ENCODE assay signal across 22 cellular contexts in the genomic region with DNA sequence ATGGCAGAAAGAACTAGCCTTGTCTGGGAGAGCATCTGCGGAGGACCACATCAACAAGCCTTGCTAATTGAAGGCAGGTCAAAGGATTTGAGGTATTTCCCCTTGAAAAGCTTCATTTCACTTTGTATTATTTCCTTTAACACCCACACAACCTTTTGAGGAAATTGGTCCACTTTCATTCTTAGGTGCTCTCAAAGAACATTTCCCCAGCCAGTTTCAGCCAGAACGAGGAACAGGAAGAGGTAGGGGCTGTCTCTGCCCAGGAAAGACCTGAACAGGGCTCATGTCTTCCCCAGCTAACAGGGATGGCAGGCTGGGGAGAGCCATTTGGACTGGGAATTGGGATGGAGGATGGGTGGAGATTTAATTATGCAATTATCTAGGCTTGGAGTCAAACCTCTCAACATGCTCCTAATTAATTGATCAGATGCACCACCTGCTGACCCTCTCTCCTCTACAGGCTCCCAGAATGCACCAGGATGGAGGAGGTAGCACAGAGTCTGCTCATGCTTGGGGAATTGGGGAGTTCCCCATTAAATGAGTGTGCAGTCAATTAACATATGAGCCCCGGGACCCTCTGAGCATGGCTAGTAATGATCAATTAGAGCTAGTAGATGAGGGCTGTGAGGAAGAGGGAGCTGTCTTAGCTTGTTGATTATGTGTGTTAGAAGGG.
"Had no signal": no experiment of that assay in that cellular context is flagged by ENCODE, and none has a peak within 500 bp of the region (broad histone marks: within the 10 kb centered on the region; RNA-seq: fewer than 3 reads in every experiment).

No MANE protein-coding gene starts in this region.

- H3K27ac ChIP-seq: coronary artery, gastroesophageal sphincter, heart right ventricle, lower lobe of right lung, right lobe of liver, thoracic aorta, upper lobe of right lung, WERI-Rb-1 had no signal

- ATAC-seq: activated CD8-positive, alpha-beta T cell treated with anti-CD3 and anti-CD28 coated beads, Interleukin-2, amount 10 ng/mL, durations not matched to agents 7 days and 5 days; activated naive CD8-positive, alpha-beta T cell treated with anti-CD3 and anti-CD28 coated beads, Interleukin-2, amount 50 U/mL, for 24 hours; gastroesophageal sphincter; heart right ventricle; lower lobe of right lung; right lobe of liver; upper lobe of right lung had no signal

- H3K9me3 ChIP-seq: lower lobe of right lung, right lobe of liver, thoracic aorta, upper lobe of right lung had no signal

- H3K27me3 ChIP-seq: right lobe of liver had no signal

- H3K4me3 ChIP-seq: coronary artery, gastroesophageal sphincter, heart right ventricle, lower lobe of right lung, right lobe of liver, smooth muscle cell, thoracic aorta, upper lobe of right lung had no signal

- FAIRE-seq: keratinocyte, TTC549 had no signal

- H3K4me1 ChIP-seq: gastroesophageal sphincter, heart right ventricle, lower lobe of right lung, right lobe of liver, upper lobe of right lung had no signal

- H3K36me3 ChIP-seq: gastroesophageal sphincter, heart right ventricle, lower lobe of right lung, right lobe of liver, thoracic aorta, upper lobe of right lung, WERI-Rb-1 had no signal

- H3K4me2 ChIP-seq: smooth muscle cell had no signal

- DNase-seq: activated CD4-positive, alpha-beta T cell treated with anti-CD3 and anti-CD28 coated beads, Interleukin-2, amount 10 ng/mL, durations not matched to agents 7 days and 5 days; activated CD4-positive, CD25-positive, alpha-beta regulatory T cell treated with anti-CD3 and anti-CD28 coated beads, Interleukin-2, amount 50 U/mL, for 72 hours; activated CD8-positive, alpha-beta T cell treated with anti-CD3 and anti-CD28 coated beads, Interleukin-2, amount 10 ng/mL, durations not matched to agents 7 days and 5 days; activated gamma-delta T cell; activated naive CD4-positive, alpha-beta T cell treated with anti-CD3 and anti-CD28 coated beads, Interleukin-2, amount 50 U/mL, for 16 hours; activated naive CD8-positive, alpha-beta T cell treated with anti-CD3 and anti-CD28 coated beads, Interleukin-2, amount 50 U/mL, for 24 hours; cerebellar nuclear complex; heart right ventricle; lower lobe of right lung; naive B cell; occipital lobe; right lobe of liver; stimulated activated CD4-positive, alpha-beta T cell treated with anti-CD3 and anti-CD28 coated beads, Interleukin-15, amount 100 ng/mL, for 24 hours; stimulated activated naive CD4-positive, alpha-beta T cell; upper lobe of right lung; WERI-Rb-1 had no signal
